Comparison of ENCODE assay signal across 16 cellular contexts in genomic region chr7:2621948-2622640, GRCh38. TPM values are rescaled to one million over a fixed set of nuclear protein-coding genes. Genes with fewer than 3 reads are reported as not detected.
DNase-seq lines count a peak whose midpoint lies in the region; ATAC-seq, FAIRE-seq and TF ChIP-seq lines count a peak whose summit lies in the region.
"Had no signal": no experiment of that assay in that cellular context is flagged by ENCODE, and none has a peak within 500 bp of the region (broad histone marks: within the 10 kb centered on the region; RNA-seq: fewer than 3 reads in every experiment).

No MANE protein-coding gene starts in this region.

- H3K9ac ChIP-seq in K562 (ENCODE audit: insufficient read depth in 1 of 2, low read depth in 2 of 2, low read length in 2 of 2), result peak overlapping the region in 1 of 2 experiments; percentile 36; a peak in 2 of 4 replicates
- H3K9ac ChIP-seq: KMS-11 had no signal

- peaks cover 8% of the 10 kb centered on the region for H3K27me3 Mint-ChIP-seq in HFFc6 (ENCODE audit: insufficient read depth)

- H3K27ac Mint-ChIP-seq in HFFc6, result peak overlapping the region; percentile 57; the same call in 1 of the 2 replicates
- H3K27ac Mint-ChIP-seq: progenitor cell of endocrine pancreas; T-helper 1 cell treated with Interleukin-12 subunit alpha and Interleukin-12 subunit beta and Interleukin-4 antibody, amounts not matched to agents 30 μg/mL and 1 μg/mL, for 36 hours had no signal

- POLR2A ChIA-PET in K562 (lab: Yijun Ruan, JAX) (interaction anchor here (1.0 kb wide), 1 partner anchor 13 kb away, joined by 4 read pairs; no protein-coding TSS in a partner anchor), PC-9 (lab: Charles Lee; ENCODE audit: unreplicated experiment) (no interaction called here)

- H3K36me3 Mint-ChIP-seq in HFFc6 (ENCODE audit: low read depth), result no peaks in the 10 kb centered on the region

- in situ Hi-C loops in K562 (cut with MboI), result no loop called here

- CTCF ChIA-PET in K562 (lab: Yijun Ruan, JAX; ENCODE audit: low intra/inter-chr PET ratio) (no interaction called here), PC-9 (lab: Charles Lee) (interaction anchor here (0.6 kb wide), 1 partner anchor 138 kb away, joined by 5 read pairs; no protein-coding TSS in a partner anchor)

- 49% methylated on average over 10 of the region's 12 CpGs for WGBS in K562 (ENCODE audit: insufficient coverage, low coverage, missing lambda C conversion rate)
- WGBS in right lobe of liver (ENCODE audit: insufficient coverage, low coverage, low lambda C conversion rate, missing lambda C conversion rate), result 57% methylated on average over 1 of the region's 12 CpGs

- intact Hi-C loops in K562 (cut with micrococcal nuclease) (no loop called here), right lobe of liver (cut with DNase I) (no loop called here), PC-9 (cut with micrococcal nuclease; ENCODE audit: unreplicated experiment) (no loop called here)

- BruUV-seq in K562 (replicated peaks; lab: Mats Ljungman, UMichigan) (no TSS peak), PC-9 (replicated peaks; lab: Mats Ljungman, UMichigan) (no TSS peak)

- peaks cover 43% of the 10 kb centered on the region for H3K4me1 Mint-ChIP-seq in HFFc6 (ENCODE audit: low read depth)

- H3K4me3 ChIP-seq in BE2C (ENCODE audit: low read depth, low read length) (no peak overlapping the region), K562 (no peak overlapping the region), right lobe of liver (no peak overlapping the region), PC-9 (no peak overlapping the region)

- no peaks in the 10 kb centered on the region for H3K9me3 Mint-ChIP-seq in HFFc6
- H3K9me3 Mint-ChIP-seq: T-helper 1 cell treated with Interleukin-12 subunit alpha and Interleukin-12 subunit beta and Interleukin-4 antibody, amounts not matched to agents 30 μg/mL and 1 μg/mL, for 36 hours had no signal

- no peaks in the 10 kb centered on the region for H3K36me3 ChIP-seq in BE2C
- H3K36me3 ChIP-seq in K562 (ENCODE audit: control insufficient read depth, insufficient read depth, low read length), result no peaks in the 10 kb centered on the region
- no peaks in the 10 kb centered on the region for H3K36me3 ChIP-seq in right lobe of liver
- no peaks in the 10 kb centered on the region for H3K36me3 ChIP-seq in PC-9 (ENCODE audit: low read depth)

- H3K4me2 ChIP-seq in K562 (ENCODE audit: insufficient read depth, low read length) (no peak overlapping the region), PC-9 (no peak overlapping the region)
- H3K4me2 ChIP-seq: KMS-11 had no signal

- peaks cover 37% of the 10 kb centered on the region for H3K4me1 ChIP-seq in BE2C
- H3K4me1 ChIP-seq in K562 (replicated peaks in 1 of 2; ENCODE audit: control insufficient read depth in 2 of 2, insufficient read depth in 2 of 2, low read length in 2 of 2), result peaks cover 27 to 69% of the 10 kb centered on the region in 2 experiments; a peak in 4 of 5 replicates
- peaks cover 0 to 25% (median 9%) of the 10 kb centered on the region in 4 donors for H3K4me1 ChIP-seq in right lobe of liver
- peaks cover 5% of the 10 kb centered on the region for H3K4me1 ChIP-seq in PC-9 (replicated peaks; ENCODE audit: insufficient read depth)

- H3K27me3 ChIP-seq in BE2C, result no peaks in the 10 kb centered on the region
- peaks cover 0 to 8% of the 10 kb centered on the region in 2 experiments; a peak in 3 of 5 replicates for H3K27me3 ChIP-seq in K562 (ENCODE audit: control insufficient read depth in 2 of 2, insufficient read depth in 2 of 2, low read length in 2 of 2)
- H3K27me3 ChIP-seq in right lobe of liver, result no peaks in the 10 kb centered on the region
- H3K27me3 ChIP-seq in PC-9 (ENCODE audit: insufficient read depth, low read depth), result no peaks in the 10 kb centered on the region

- H2AFZ ChIP-seq in K562 (ENCODE audit: low read depth, low read length), result 0 out of 2 replicates have a peak overlapping the region, but pooled peaks have one; percentile 14
- no peak overlapping the region for H2AFZ ChIP-seq in PC-9

- H3K9me2 ChIP-seq in PC-9 (ENCODE audit: insufficient read depth), result no peaks in the 10 kb centered on the region

- ATAC-seq in K562 (no peak), right lobe of liver (peak in 2 of 4 donors; percentile 3 to 17), HG02970 (IDR thresholded peaks at IDR 0.05; ENCODE audit: low FRiP score, unreplicated experiment) (no peak), HG02763 (IDR thresholded peaks at IDR 0.05; ENCODE audit: unreplicated experiment) (no peak)

- no peak for TF ChIP-seq POLR2A in K562 (conservative IDR thresholded peaks at IDR 0.05)
- TF ChIP-seq POLR2A in right lobe of liver (IDR thresholded peaks at IDR 0.05), result no peak

- H4K20me1 ChIP-seq in K562 (replicated peaks; ENCODE audit: control insufficient read depth, insufficient read depth, low read length) (no peaks in the 10 kb centered on the region), PC-9 (ENCODE audit: insufficient read depth) (no peaks in the 10 kb centered on the region)

- no peak for TF ChIP-seq RAD21 in K562 (CRISPR knock-in tag; conservative IDR thresholded peaks at IDR 0.05 in 1 of 2, IDR thresholded peaks at IDR 0.05 in 1 of 2)

- FAIRE-seq in K562 (lab: Jason Lieb, UNC), result no peak

- H3K27ac ChIP-seq in K562 (ENCODE audit: extremely low read depth, low read depth, low read length), result no peak overlapping the region
- H3K27ac ChIP-seq in right lobe of liver, result no peak overlapping the region
- H3K27ac ChIP-seq in PC-9, result no peak overlapping the region
- H3K27ac ChIP-seq: KMS-11 had no signal

- DNase-seq in BE2C (peak; percentile 56), HFFc6 (no peak), K562 (ENCODE audit: extremely low read depth in 1 of 4, low spot score in 3 of 4) (no peak), right lobe of liver (peak; percentile 53 to 66 (median 60)), PC-9 (no peak), NCI-H1417 treated with DMSO at 0.1 percent for 48 hours (lab: John Stamatoyannopoulos, UW) (no peak)
- DNase-seq: activated CD4-positive, alpha-beta T cell treated with anti-CD3 and anti-CD28 coated beads, Interleukin-2, amount 50 U/mL, for 48 hours; HCEC 1CT; midbrain; NCI-H2081; stimulated activated naive CD4-positive, alpha-beta T cell treated with Interleukin-2 at 50 U/mL for 16 hours had no signal

- TF ChIP-seq CTCF in BE2C (IDR thresholded peaks at IDR 0.05; ENCODE audit: low read depth, low read length) (no peak), HFFc6 (IDR thresholded peaks at IDR 0.05) (no peak), K562 (IDR thresholded peaks at IDR 0.05 in 2 of 3, conservative IDR thresholded peaks at IDR 0.05 in 1 of 3; ENCODE audit: insufficient read depth in 2 of 3, low read depth in 1 of 3, low read length in 3 of 3) (no peak), right lobe of liver (IDR thresholded peaks at IDR 0.05) (no peak), PC-9 (conservative IDR thresholded peaks at IDR 0.05) (no peak)

- no peak for TF ChIP-seq EP300 in K562 (IDR thresholded peaks at IDR 0.05; ENCODE audit: low read length)

- H3F3A ChIP-seq in PC-9 (ENCODE audit: insufficient read depth, low read depth), result peaks cover 35% of the 10 kb centered on the region; the same call in 1 of the 2 replicates

- no peaks in the 10 kb centered on the region for H3K9me1 ChIP-seq in K562 (ENCODE audit: control insufficient read depth, insufficient read depth, low read length)

- H3K9me3 ChIP-seq in BE2C, result no peaks in the 10 kb centered on the region
- H3K9me3 ChIP-seq in K562 (replicated peaks; ENCODE audit: control insufficient read depth, insufficient read depth, low read depth, low read length), result no peaks in the 10 kb centered on the region
- no peaks in the 10 kb centered on the region for H3K9me3 ChIP-seq in right lobe of liver
- H3K9me3 ChIP-seq in PC-9 (ENCODE audit: insufficient read depth, low read depth), result no peaks in the 10 kb centered on the region

- no peak overlapping the region for H3K4me3 Mint-ChIP-seq in HFFc6
- H3K4me3 Mint-ChIP-seq: T-helper 1 cell treated with Interleukin-12 subunit alpha and Interleukin-12 subunit beta and Interleukin-4 antibody, amounts not matched to agents 30 μg/mL and 1 μg/mL, for 36 hours had no signal

- H3K79me2 ChIP-seq in K562 (ENCODE audit: control insufficient read depth, insufficient read depth, low read length) (no peaks in the 10 kb centered on the region), PC-9 (ENCODE audit: low read depth) (no peaks in the 10 kb centered on the region)

TF ChIP-seq in K562, 482 proteins besides CTCF, POLR2A, EP300 and RAD21:
- no peak for TF ChIP-seq ZNF696 (CRISPR knock-in tag; conservative IDR thresholded peaks at IDR 0.05)
- peak; percentile 80 for TF ChIP-seq ZNF263 (CRISPR knock-in tag; IDR thresholded peaks at IDR 0.05; ENCODE audit: borderline replicate concordance)
- peak; percentile 82 for TF ChIP-seq NFIC (IDR thresholded peaks at IDR 0.05)

RNA-seq across cellular contexts. Expression of gene TTYH3, which starts 9.7 kb away (rescaled TPM):
- 127 TPM for polyA plus RNA-seq in BE2C (2012; ENCODE audit: insufficient read depth, insufficient read length, low read depth)
- total RNA-seq in HFFc6 (2021; fragmentation: NEBNext Ultra II Directional; extraction: Animal tissue kit (Norgen Biotek cat#: 25700)), result 100 to 1,000 TPM; 117 to 147 (median 123) TPM
- 4.3 and 18.5 TPM in 2 replicates for total RNA-seq in K562 (2011; cell fraction: chromatin; rRNA removed; ENCODE audit: low replicate concordance)
- 13.6 and 17.2 TPM in 2 replicates for total RNA-seq in K562 (2011; cell fraction: nucleolus; rRNA removed)
- 8.4 and 9.7 TPM in 2 replicates for total RNA-seq in K562 (2011; cell fraction: nucleoplasm; rRNA removed)
- total RNA-seq in K562 (2014; rRNA removed) (1.4 and 1.5 TPM in 2 replicates), K562 (2014; rRNA removed; fragmentation: Illumina TruSeq; extraction: Trizol) (0.06 and 0.11 TPM in 2 replicates), K562 (2015; rRNA removed; fragmentation: Illumina TruSeq; extraction: Trizol) (0.62 and 0.79 TPM in 2 replicates), K562 (2021) (4.9 and 5.5 TPM in 2 replicates), right lobe of liver (10 to 100 TPM; 10.3 to 59.3 (median 37.6) TPM), PC-9 (2021) (109 and 114 TPM in 2 replicates)
- polyA plus RNA-seq in K562 (2011; rRNA removed) (1.7 and 4.5 TPM in 2 replicates), K562 (2014; fragmentation: Illumina TruSeq; extraction: Trizol) (1.1 and 2.0 TPM in 2 replicates), K562 (2014; fragmentation: Nextera tagmentation; extraction: Ambion mirVana) (under 1 TPM; 0.01 to 0.04 TPM), K562 (2014; rRNA removed) (1.1 and 1.9 TPM in 2 replicates)
- polyA plus RNA-seq in K562 (2011; cell fraction: cytosol; rRNA removed), result 2.7 and 5.1 TPM in 2 replicates
- polyA plus RNA-seq in K562 (2011; cell fraction: nucleus; rRNA removed), result 13.6 and 13.8 TPM in 2 replicates
- 3.5 and 7.4 TPM in 2 replicates for polyA plus RNA-seq in K562 (2012)
- 0.96 and 1.1 TPM in 2 replicates for polyA minus RNA-seq in K562 (2011; rRNA and poly(A)+ RNA removed)
- 5.5 and 6.6 TPM in 2 replicates for polyA minus RNA-seq in K562 (2011; cell fraction: cytosol; rRNA and poly(A)+ RNA removed)
- 5.7 and 5.9 TPM in 2 replicates for polyA minus RNA-seq in K562 (2011; cell fraction: nucleus; rRNA and poly(A)+ RNA removed)

Comparison
In these comparisons a context has a peak if more than half of its experiments do, and no peak if none do; other contexts are left out.
1. DNase-seq: peak in BE2C (single experiment) and right lobe of liver (3 of 3); none in HFFc6 (single experiment), K562 (0 of 4), PC-9 (0 of 2) and NCI-H1417 treated with DMSO at 0.1 percent for 48 hours (single experiment).